ENCODE assay signal across 1 cellular context in genomic region chr12:65741662-65742480, GRCh38.
TF ChIP-seq lines count a peak whose summit lies in the region.

No MANE protein-coding gene starts in this region.

TF ChIP-seq in HepG2, 621 proteins besides CTCF, POLR2A, EP300 and RAD21 (continued from another document and continues in another):
- TF ChIP-seq FUBP1 (CRISPR knock-in tag; IDR thresholded peaks at IDR 0.05; ENCODE audit: borderline replicate concordance): no peak
- TF ChIP-seq, protein P1, sequence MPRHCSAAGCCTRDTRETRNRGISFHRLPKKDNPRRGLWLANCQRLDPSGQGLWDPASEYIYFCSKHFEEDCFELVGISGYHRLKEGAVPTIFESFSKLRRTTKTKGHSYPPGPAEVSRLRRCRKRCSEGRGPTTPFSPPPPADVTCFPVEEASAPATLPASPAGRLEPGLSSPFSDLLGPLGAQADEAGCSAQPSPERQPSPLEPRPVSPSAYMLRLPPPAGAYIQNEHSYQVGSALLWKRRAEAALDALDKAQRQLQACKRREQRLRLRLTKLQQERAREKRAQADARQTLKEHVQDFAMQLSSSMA (CRISPR knock-in tag; IDR thresholded peaks at IDR 0.05): no peak
- TF ChIP-seq CEBPG (CRISPR knock-in tag; IDR thresholded peaks at IDR 0.05): no peak
- TF ChIP-seq ADNP (CRISPR knock-in tag; IDR thresholded peaks at IDR 0.05): no peak
- TF ChIP-seq, protein P2, sequence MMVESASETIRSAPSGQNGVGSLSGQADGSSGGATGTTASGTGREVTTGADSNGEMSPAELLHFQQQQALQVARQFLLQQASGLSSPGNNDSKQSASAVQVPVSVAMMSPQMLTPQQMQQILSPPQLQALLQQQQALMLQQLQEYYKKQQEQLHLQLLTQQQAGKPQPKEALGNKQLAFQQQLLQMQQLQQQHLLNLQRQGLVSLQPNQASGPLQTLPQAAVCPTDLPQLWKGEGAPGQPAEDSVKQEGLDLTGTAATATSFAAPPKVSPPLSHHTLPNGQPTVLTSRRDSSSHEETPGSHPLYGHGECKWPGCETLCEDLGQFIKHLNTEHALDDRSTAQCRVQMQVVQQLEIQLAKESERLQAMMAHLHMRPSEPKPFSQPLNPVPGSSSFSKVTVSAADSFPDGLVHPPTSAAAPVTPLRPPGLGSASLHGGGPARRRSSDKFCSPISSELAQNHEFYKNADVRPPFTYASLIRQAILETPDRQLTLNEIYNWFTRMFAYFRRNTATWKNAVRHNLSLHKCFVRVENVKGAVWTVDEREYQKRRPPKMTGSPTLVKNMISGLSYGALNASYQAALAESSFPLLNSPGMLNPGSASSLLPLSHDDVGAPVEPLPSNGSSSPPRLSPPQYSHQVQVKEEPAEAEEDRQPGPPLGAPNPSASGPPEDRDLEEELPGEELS (CRISPR knock-in tag; IDR thresholded peaks at IDR 0.05): no peak
- TF ChIP-seq ZNF33A (CRISPR knock-in tag; IDR thresholded peaks at IDR 0.05; ENCODE audit: borderline replicate concordance): no peak
- no peak for TF ChIP-seq RNF2 (conservative IDR thresholded peaks at IDR 0.05; ENCODE audit: low read depth)
- TF ChIP-seq ZNF569 (CRISPR knock-in tag; IDR thresholded peaks at IDR 0.05; ENCODE audit: borderline replicate concordance): no peak
- no peak for TF ChIP-seq ZHX1 (CRISPR knock-in tag; IDR thresholded peaks at IDR 0.05; ENCODE audit: low read depth)
- 0 out of 2 replicates have a peak, but pooled peaks have one; percentile 40 for TF ChIP-seq ZNF234 (CRISPR knock-in tag; conservative IDR thresholded peaks at IDR 0.05)
- TF ChIP-seq, protein P3, sequence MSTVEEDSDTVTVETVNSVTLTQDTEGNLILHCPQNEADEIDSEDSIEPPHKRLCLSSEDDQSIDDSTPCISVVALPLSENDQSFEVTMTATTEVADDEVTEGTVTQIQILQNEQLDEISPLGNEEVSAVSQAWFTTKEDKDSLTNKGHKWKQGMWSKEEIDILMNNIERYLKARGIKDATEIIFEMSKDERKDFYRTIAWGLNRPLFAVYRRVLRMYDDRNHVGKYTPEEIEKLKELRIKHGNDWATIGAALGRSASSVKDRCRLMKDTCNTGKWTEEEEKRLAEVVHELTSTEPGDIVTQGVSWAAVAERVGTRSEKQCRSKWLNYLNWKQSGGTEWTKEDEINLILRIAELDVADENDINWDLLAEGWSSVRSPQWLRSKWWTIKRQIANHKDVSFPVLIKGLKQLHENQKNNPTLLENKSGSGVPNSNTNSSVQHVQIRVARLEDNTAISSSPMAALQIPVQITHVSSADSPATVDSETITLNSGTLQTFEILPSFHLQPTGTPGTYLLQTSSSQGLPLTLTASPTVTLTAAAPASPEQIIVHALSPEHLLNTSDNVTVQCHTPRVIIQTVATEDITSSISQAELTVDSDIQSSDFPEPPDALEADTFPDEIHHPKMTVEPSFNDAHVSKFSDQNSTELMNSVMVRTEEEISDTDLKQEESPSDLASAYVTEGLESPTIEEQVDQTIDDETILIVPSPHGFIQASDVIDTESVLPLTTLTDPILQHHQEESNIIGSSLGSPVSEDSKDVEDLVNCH (CRISPR knock-in tag; IDR thresholded peaks at IDR 0.05): no peak
- no peak for TF ChIP-seq ELF4 (CRISPR knock-in tag; IDR thresholded peaks at IDR 0.05; ENCODE audit: borderline replicate concordance)
- TF ChIP-seq ARID5B (CRISPR knock-in tag; IDR thresholded peaks at IDR 0.05): peak; percentile 17; the same call in 1 of the 2 replicates
- TF ChIP-seq, protein P4, sequence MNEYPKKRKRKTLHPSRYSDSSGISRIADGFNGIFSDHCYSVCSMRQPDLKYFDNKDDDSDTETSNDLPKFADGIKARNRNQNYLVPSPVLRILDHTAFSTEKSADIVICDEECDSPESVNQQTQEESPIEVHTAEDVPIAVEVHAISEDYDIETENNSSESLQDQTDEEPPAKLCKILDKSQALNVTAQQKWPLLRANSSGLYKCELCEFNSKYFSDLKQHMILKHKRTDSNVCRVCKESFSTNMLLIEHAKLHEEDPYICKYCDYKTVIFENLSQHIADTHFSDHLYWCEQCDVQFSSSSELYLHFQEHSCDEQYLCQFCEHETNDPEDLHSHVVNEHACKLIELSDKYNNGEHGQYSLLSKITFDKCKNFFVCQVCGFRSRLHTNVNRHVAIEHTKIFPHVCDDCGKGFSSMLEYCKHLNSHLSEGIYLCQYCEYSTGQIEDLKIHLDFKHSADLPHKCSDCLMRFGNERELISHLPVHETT (CRISPR knock-in tag; conservative IDR thresholded peaks at IDR 0.05): no peak
- peak; percentile 70; the same call in 1 of the 2 replicates for TF ChIP-seq ZNF678 (CRISPR knock-in tag; IDR thresholded peaks at IDR 0.05)
- TF ChIP-seq, protein P5, sequence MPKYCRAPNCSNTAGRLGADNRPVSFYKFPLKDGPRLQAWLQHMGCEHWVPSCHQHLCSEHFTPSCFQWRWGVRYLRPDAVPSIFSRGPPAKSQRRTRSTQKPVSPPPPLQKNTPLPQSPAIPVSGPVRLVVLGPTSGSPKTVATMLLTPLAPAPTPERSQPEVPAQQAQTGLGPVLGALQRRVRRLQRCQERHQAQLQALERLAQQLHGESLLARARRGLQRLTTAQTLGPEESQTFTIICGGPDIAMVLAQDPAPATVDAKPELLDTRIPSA (CRISPR knock-in tag; IDR thresholded peaks at IDR 0.05; ENCODE audit: borderline replicate concordance): no peak
- TF ChIP-seq ZNF550 (CRISPR knock-in tag; IDR thresholded peaks at IDR 0.05; ENCODE audit: borderline replicate concordance): peak; percentile 36; the same call in 1 of the 2 replicates
- TF ChIP-seq SMC3 (IDR thresholded peaks at IDR 0.05; ENCODE audit: low read length): no peak
- TF ChIP-seq, protein P6, sequence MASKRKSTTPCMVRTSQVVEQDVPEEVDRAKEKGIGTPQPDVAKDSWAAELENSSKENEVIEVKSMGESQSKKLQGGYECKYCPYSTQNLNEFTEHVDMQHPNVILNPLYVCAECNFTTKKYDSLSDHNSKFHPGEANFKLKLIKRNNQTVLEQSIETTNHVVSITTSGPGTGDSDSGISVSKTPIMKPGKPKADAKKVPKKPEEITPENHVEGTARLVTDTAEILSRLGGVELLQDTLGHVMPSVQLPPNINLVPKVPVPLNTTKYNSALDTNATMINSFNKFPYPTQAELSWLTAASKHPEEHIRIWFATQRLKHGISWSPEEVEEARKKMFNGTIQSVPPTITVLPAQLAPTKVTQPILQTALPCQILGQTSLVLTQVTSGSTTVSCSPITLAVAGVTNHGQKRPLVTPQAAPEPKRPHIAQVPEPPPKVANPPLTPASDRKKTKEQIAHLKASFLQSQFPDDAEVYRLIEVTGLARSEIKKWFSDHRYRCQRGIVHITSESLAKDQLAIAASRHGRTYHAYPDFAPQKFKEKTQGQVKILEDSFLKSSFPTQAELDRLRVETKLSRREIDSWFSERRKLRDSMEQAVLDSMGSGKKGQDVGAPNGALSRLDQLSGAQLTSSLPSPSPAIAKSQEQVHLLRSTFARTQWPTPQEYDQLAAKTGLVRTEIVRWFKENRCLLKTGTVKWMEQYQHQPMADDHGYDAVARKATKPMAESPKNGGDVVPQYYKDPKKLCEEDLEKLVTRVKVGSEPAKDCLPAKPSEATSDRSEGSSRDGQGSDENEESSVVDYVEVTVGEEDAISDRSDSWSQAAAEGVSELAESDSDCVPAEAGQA (IDR thresholded peaks at IDR 0.05; ENCODE audit: low read depth): no peak
- TF ChIP-seq, protein P6 (CRISPR knock-in tag; IDR thresholded peaks at IDR 0.05; ENCODE audit: borderline replicate concordance): no peak
- no peak for TF ChIP-seq ZMYM3 (CRISPR knock-in tag; IDR thresholded peaks at IDR 0.05)
- TF ChIP-seq ZNF367 (CRISPR knock-in tag; IDR thresholded peaks at IDR 0.05; ENCODE audit: borderline replicate concordance): no peak
- TF ChIP-seq POLR2AphosphoS2 (IDR thresholded peaks at IDR 0.05; ENCODE audit: low read depth, low read length): no peak
- TF ChIP-seq ZNF790 (CRISPR knock-in tag; IDR thresholded peaks at IDR 0.05; ENCODE audit: borderline replicate concordance): peak; percentile 81; the same call in 1 of the 2 replicates
- no peak for TF ChIP-seq DR1 (CRISPR knock-in tag; IDR thresholded peaks at IDR 0.05)
- no peak for TF ChIP-seq SMAD1 (CRISPR knock-in tag; IDR thresholded peaks at IDR 0.05; ENCODE audit: borderline replicate concordance, low read depth)
- no peak for TF ChIP-seq DBP (CRISPR knock-in tag; IDR thresholded peaks at IDR 0.05; ENCODE audit: not compliant biosample characterization)
- TF ChIP-seq ZNF564 (CRISPR knock-in tag; IDR thresholded peaks at IDR 0.05): 0 out of 2 replicates have a peak, but pooled peaks have one; percentile 41
- TF ChIP-seq PTBP1 (IDR thresholded peaks at IDR 0.05; ENCODE audit: low read depth, low read length, poor library complexity, severe bottlenecking): no peak
